Comparison of ENCODE assay signal across 21 cellular contexts in the genomic region with DNA sequence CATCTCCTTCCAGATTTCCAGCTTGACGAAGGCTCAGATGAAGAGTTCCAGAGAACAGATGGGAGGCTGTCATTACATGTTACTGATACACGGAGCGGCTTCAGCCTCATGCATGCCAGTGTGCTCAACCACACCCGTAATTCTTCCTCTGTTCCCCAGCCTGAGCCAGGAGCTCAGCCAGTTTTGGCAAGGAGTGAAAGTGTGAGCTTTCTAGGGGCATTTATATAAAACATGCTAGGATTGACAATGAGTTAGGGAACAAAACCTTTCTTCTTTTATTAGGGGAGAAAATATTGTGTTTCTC.
A peak's percentile ranks its signal among the peaks of the same experiment; 100 is the strongest.
DNase-seq lines count a peak whose midpoint lies in the region; ATAC-seq and TF ChIP-seq lines count a peak whose summit lies in the region.
"Had no signal": no experiment of that assay in that cellular context is flagged by ENCODE, and none has a peak within 500 bp of the region (broad histone marks: within the 10 kb centered on the region; RNA-seq: fewer than 3 reads in every experiment).

No MANE protein-coding gene starts in this region.

- intact Hi-C loops in mucosa of descending colon (cut with DNase I, micrococcal nuclease) (no loop called here), body of pancreas (cut with DNase I) (no loop called here)
- intact Hi-C loops in activated CD4-positive, alpha-beta memory T cell treated with anti-CD3 and anti-CD28 coated beads for 36 hours (cut with micrococcal nuclease), result no loop called here

- H3K27ac Mint-ChIP-seq in activated CD4-positive, alpha-beta memory T cell treated with anti-CD3 and anti-CD28 coated beads for 36 hours, result no peak overlapping the region
- H3K27ac Mint-ChIP-seq: activated B cell treated with CpG ODN at 0.5 μM for 24 hours; activated CD8-positive, alpha-beta T cell treated with anti-CD3 and anti-CD28 coated beads for 36 hours; activated T-cell treated with anti-CD3 and anti-CD28 coated beads, Interleukin-2, amount 50 U/mL, for 24 hours; T-helper 2 cell treated with Interferon-gamma antibody and Interleukin-4, amounts not matched to agents 5 μg/mL and 100 μg/mL, for 36 hours had no signal

- POLR2A ChIA-PET in activated CD4-positive, alpha-beta memory T cell treated with anti-CD3 and anti-CD28 coated beads for 36 hours (lab: Charles Lee), result no interaction called here

- no peaks in the 10 kb centered on the region for H3K9me3 ChIP-seq in mucosa of descending colon
- H3K9me3 ChIP-seq in body of pancreas, result no peaks in the 10 kb centered on the region
- H3K9me3 ChIP-seq: SJCRH30 had no signal

- ATAC-seq in mucosa of descending colon (peak; percentile 54), body of pancreas (no peak)
- ATAC-seq: activated CD8-positive, alpha-beta T cell treated with anti-CD3 and anti-CD28 coated beads for 36 hours; left cardiac atrium had no signal

- peak; percentile 36 for DNase-seq in AG10803 (ENCODE audit: low read depth)
- DNase-seq in NCI-H2171 treated with DMSO at 0.1 percent for 48 hours (lab: John Stamatoyannopoulos, UW), result peak; percentile 84
- peak; percentile 74 to 78 for DNase-seq in cerebellar nuclear complex (lab: John Stamatoyannopoulos, UW)
- DNase-seq in mucosa of descending colon, result peak in 1 of 3 donors; percentile 38
- DNase-seq in nucleus accumbens (lab: John Stamatoyannopoulos, UW), result no peak
- no peak for DNase-seq in body of pancreas
- no peak for DNase-seq in DMS79 treated with DMSO at 0.1 percent for 48 hours (lab: John Stamatoyannopoulos, UW)
- DNase-seq in activated CD4-positive, alpha-beta memory T cell treated with anti-CD3 and anti-CD28 coated beads for 36 hours, result no peak
- DNase-seq: activated B cell treated with CpG ODN at 0.5 μM for 24 hours; activated CD8-positive, alpha-beta T cell treated with anti-CD3 and anti-CD28 coated beads for 36 hours; activated naive CD4-positive, alpha-beta T cell; activated T-cell treated with anti-CD3 and anti-CD28 coated beads, Interleukin-2, amount 50 U/mL, for 24 hours; Karpas-422; left cardiac atrium; NCI-H1092 treated with DMSO at 0.1 percent for 48 hours; NCI-H2107; NCI-H748 treated with DMSO at 0.1 percent for 48 hours; SJCRH30; stimulated activated CD4-positive, alpha-beta T cell treated with anti-CD3 and anti-CD28 coated beads, Interleukin-12 subunit alpha, Interleukin-12 subunit beta, amount 100 ng/mL, for 4 hours had no signal

- TF ChIP-seq POLR2A in body of pancreas (IDR thresholded peaks at IDR 0.05), result no peak

- no peaks in the 10 kb centered on the region for H3K27me3 ChIP-seq in body of pancreas
- H3K27me3 ChIP-seq: SJCRH30 had no signal

- H3K4me1 ChIP-seq in mucosa of descending colon (ENCODE audit: low read depth) (peaks cover 8% of the 10 kb centered on the region), body of pancreas (no peaks in the 10 kb centered on the region)
- H3K4me1 ChIP-seq: SJCRH30 had no signal

- TF ChIP-seq CTCF in AG10803 (conservative IDR thresholded peaks at IDR 0.05; ENCODE audit: low read length), result no peak
- no peak for TF ChIP-seq CTCF in mucosa of descending colon (IDR thresholded peaks at IDR 0.05)
- no peak for TF ChIP-seq CTCF in body of pancreas (IDR thresholded peaks at IDR 0.05)

- H3K36me3 ChIP-seq in mucosa of descending colon (ENCODE audit: low read depth), result no peaks in the 10 kb centered on the region
- no peaks in the 10 kb centered on the region for H3K36me3 ChIP-seq in body of pancreas (replicated peaks in 1 of 2; ENCODE audit: insufficient read depth in 1 of 2, low read depth in 2 of 2)
- H3K36me3 ChIP-seq: SJCRH30 had no signal

- no peaks in the 10 kb centered on the region for H3K4me1 Mint-ChIP-seq in activated CD4-positive, alpha-beta memory T cell treated with anti-CD3 and anti-CD28 coated beads for 36 hours (ENCODE audit: low read depth)
- H3K4me1 Mint-ChIP-seq: activated B cell treated with CpG ODN at 0.5 μM for 24 hours had no signal

- CTCF ChIA-PET in activated CD4-positive, alpha-beta memory T cell treated with anti-CD3 and anti-CD28 coated beads for 36 hours (lab: Charles Lee), result no interaction called here

- no peaks in the 10 kb centered on the region for H3K27me3 Mint-ChIP-seq in activated CD4-positive, alpha-beta memory T cell treated with anti-CD3 and anti-CD28 coated beads for 36 hours

- H3K4me3 Mint-ChIP-seq in activated CD4-positive, alpha-beta memory T cell treated with anti-CD3 and anti-CD28 coated beads for 36 hours, result no peak overlapping the region
- H3K4me3 Mint-ChIP-seq: activated B cell treated with CpG ODN at 0.5 μM for 24 hours; activated CD8-positive, alpha-beta T cell treated with anti-CD3 and anti-CD28 coated beads for 36 hours; activated T-cell treated with anti-CD3 and anti-CD28 coated beads, Interleukin-2, amount 50 U/mL, for 24 hours; central memory CD8-positive, alpha-beta T cell; T-helper 2 cell treated with Interferon-gamma antibody and Interleukin-4, amounts not matched to agents 5 μg/mL and 100 μg/mL, for 36 hours had no signal

- WGBS in body of pancreas, 2 donors, result 68 to 75% methylated on average over 4 of the region's 4 CpGs

- H3K27ac ChIP-seq in body of pancreas, result no peak overlapping the region
- H3K27ac ChIP-seq: SJCRH30 had no signal

- H3K4me3 ChIP-seq in AG10803 (ENCODE audit: low read length) (no peak overlapping the region), mucosa of descending colon (no peak overlapping the region), body of pancreas (no peak overlapping the region)
- H3K4me3 ChIP-seq: SJCRH30 had no signal

- H3K9me3 Mint-ChIP-seq in activated CD4-positive, alpha-beta memory T cell treated with anti-CD3 and anti-CD28 coated beads for 36 hours, result no peaks in the 10 kb centered on the region
- H3K9me3 Mint-ChIP-seq: activated B cell treated with CpG ODN at 0.5 μM for 24 hours; activated CD8-positive, alpha-beta T cell treated with anti-CD3 and anti-CD28 coated beads for 36 hours; activated T-cell treated with anti-CD3 and anti-CD28 coated beads, Interleukin-2, amount 50 U/mL, for 24 hours; central memory CD8-positive, alpha-beta T cell; T-helper 2 cell treated with Interferon-gamma antibody and Interleukin-4, amounts not matched to agents 5 μg/mL and 100 μg/mL, for 36 hours had no signal

- H3K36me3 Mint-ChIP-seq in activated CD4-positive, alpha-beta memory T cell treated with anti-CD3 and anti-CD28 coated beads for 36 hours, result no peaks in the 10 kb centered on the region

Comparison
In these comparisons a context has a peak if more than half of its experiments do, and no peak if none do; other contexts are left out.
1. DNase-seq: peak in AG10803 (single experiment), NCI-H2171 treated with DMSO at 0.1 percent for 48 hours (single experiment) and cerebellar nuclear complex (2 of 2); none in nucleus accumbens (0 of 56), body of pancreas (0 of 4), DMS79 treated with DMSO at 0.1 percent for 48 hours (single experiment) and activated CD4-positive, alpha-beta memory T cell treated with anti-CD3 and anti-CD28 coated beads for 36 hours (single experiment).